In genomic region chr6:30075094-30075986, GRCh38 we compare ENCODE assay signal across 8 cellular contexts. TPM values are rescaled to one million over a fixed set of nuclear protein-coding genes. Genes with fewer than 3 reads are reported as not detected.
DNase-seq lines count a peak whose midpoint lies in the region; ATAC-seq and TF ChIP-seq lines count a peak whose summit lies in the region.

TSS of gene RNF39 (minus strand) at chr6:30075769. CDS start at chr6:30075585, 184 bp downstream.

- no peaks in the 10 kb centered on the region for H3K9me3 Mint-ChIP-seq in CD8-positive, alpha-beta T cell

- no peak within 1 kb of the TSS for H2AFZ ChIP-seq in Loucy (ENCODE audit: low read length)

- peak within 1 kb of the TSS; percentile 29 for H3K9ac ChIP-seq in Loucy (ENCODE audit: low read depth, low read length, poor library complexity, severe bottlenecking)

- H3K27me3 ChIP-seq in CD8-positive, alpha-beta T cell (ENCODE audit: insufficient read depth, low read length) = peaks cover 33% of the 10 kb centered on the region
- H3K27me3 ChIP-seq in Loucy (ENCODE audit: insufficient read depth, low read length, poor library complexity, severe bottlenecking) = no peaks in the 10 kb centered on the region

- CTCF ChIA-PET in CD8-positive, alpha-beta T cell (lab: Charles Lee) = interaction anchor here (1.4 to 2.9 kb wide), 2 partner anchors 9 to 56 kb away, joined by 5 to 12 read pairs; partner anchors contain the start of gene PPP1R11
- CTCF ChIA-PET in HEK293T (lab: Yijun Ruan, JAX) = no interaction called here

- no peak within 1 kb of the TSS for H3K27ac Mint-ChIP-seq in CD8-positive, alpha-beta T cell

- no peaks in the 10 kb centered on the region for H4K20me1 ChIP-seq in Loucy (ENCODE audit: insufficient read depth, low read length, poor library complexity, severe bottlenecking)

- peaks cover 9% of the 10 kb centered on the region for H3K36me3 Mint-ChIP-seq in CD8-positive, alpha-beta T cell

- in situ Hi-C loops in T47D (cut with HindIII; ENCODE audit: low pct_unique_long_range_greater_than_20kb, low sequenced_read_pairs) = no loop called here

- peak; percentile 50 for ATAC-seq in CD8-positive, alpha-beta T cell
- no peak for ATAC-seq in HG02798 (IDR thresholded peaks at IDR 0.05; ENCODE audit: poor library complexity, unreplicated experiment)

- H3K4me1 ChIP-seq in CD8-positive, alpha-beta T cell (ENCODE audit: insufficient read depth, low read length) = peaks cover 42% of the 10 kb centered on the region
- H3K4me1 ChIP-seq in Loucy (ENCODE audit: insufficient read depth, low read length, poor library complexity, severe bottlenecking) (peaks cover 29% of the 10 kb centered on the region), mesodermal cell (ENCODE audit: control insufficient read depth, insufficient read depth, low read length, poor library complexity, severe bottlenecking) (peaks cover 4% of the 10 kb centered on the region)

- H3K36me3 ChIP-seq in CD8-positive, alpha-beta T cell (ENCODE audit: insufficient read depth, low read length) = peaks cover under 1% of the 10 kb centered on the region
- no peaks in the 10 kb centered on the region for H3K36me3 ChIP-seq in Loucy (ENCODE audit: insufficient read depth, low read length)
- H3K36me3 ChIP-seq in mesodermal cell (ENCODE audit: control insufficient read depth, insufficient read depth, low read length) = peaks cover 3% of the 10 kb centered on the region

- peaks cover 53% of the 10 kb centered on the region for H3K27me3 Mint-ChIP-seq in CD8-positive, alpha-beta T cell (ENCODE audit: low read depth)

- POLR2A ChIA-PET in CD8-positive, alpha-beta T cell (lab: Charles Lee) = interaction anchor here (1.0 to 4.4 kb wide), 2 partner anchors 10 to 14 kb away, joined by 3 to 11 read pairs; partner anchors contain the start of gene POLR1H
- POLR2A ChIA-PET in HEK293T (lab: Yijun Ruan, JAX) = no interaction called here

- peak; percentile 25 for TF ChIP-seq CTCF in CD8-positive, alpha-beta T cell (IDR thresholded peaks at IDR 0.05)
- TF ChIP-seq CTCF in Loucy (conservative IDR thresholded peaks at IDR 0.05; ENCODE audit: low read length) = peak; percentile 69

- peak within 1 kb of the TSS; percentile 72 for H3K4me3 Mint-ChIP-seq in CD8-positive, alpha-beta T cell

- H3K4me1 Mint-ChIP-seq in CD8-positive, alpha-beta T cell (ENCODE audit: low read depth) = peaks cover 41% of the 10 kb centered on the region

- no peaks in the 10 kb centered on the region for H3K79me2 ChIP-seq in Loucy (ENCODE audit: insufficient read depth, low read length)

- WGBS in mesodermal cell (ENCODE audit: insufficient coverage in 2 of 2), 2 experiments = 0 to 3% methylated on average over 44 to 45 of the region's 71 CpGs

- H3K9me3 ChIP-seq in CD8-positive, alpha-beta T cell (ENCODE audit: low read length) = no peaks in the 10 kb centered on the region
- H3K9me3 ChIP-seq in Loucy (ENCODE audit: insufficient read depth, low read depth, low read length) (no peaks in the 10 kb centered on the region), mesodermal cell (ENCODE audit: control insufficient read depth, low read length) (no peaks in the 10 kb centered on the region)

- intact Hi-C loops in CD8-positive, alpha-beta T cell (cut with DNase I, micrococcal nuclease) = loop anchor here in 1 of 2 experiments (1.0 kb wide), 1 partner anchor 14 kb away; the partner anchor contains the start of gene POLR1H

- H3F3A ChIP-seq in Loucy (ENCODE audit: low read depth) = peaks cover 3% of the 10 kb centered on the region; the same call in 1 of the 2 replicates

- no peak within 1 kb of the TSS for H3K27ac ChIP-seq in CD8-positive, alpha-beta T cell (ENCODE audit: low read depth, low read length)
- no peak within 1 kb of the TSS for H3K27ac ChIP-seq in mesodermal cell (ENCODE audit: low read depth, low read length, severe bottlenecking)

- H3K9me2 ChIP-seq in Loucy (replicated peaks; ENCODE audit: low read depth, low read length) = no peaks in the 10 kb centered on the region

- no peak for DNase-seq in CD8-positive, alpha-beta T cell
- peak; percentile 74 to 90 for DNase-seq in T47D (ENCODE audit: low read depth in 1 of 2, low spot score in 1 of 2)
- no peak for DNase-seq in NCI-H2107 treated with DMSO at 0.1 percent for 48 hours (lab: John Stamatoyannopoulos, UW; ENCODE audit: unreplicated experiment)
- DNase-seq in HEK293T (ENCODE audit: extremely low spot score) = no peak
- no peak for DNase-seq in SIG-M5 (lab: John Stamatoyannopoulos, UW)

- peak within 1 kb of the TSS; percentile 74 for H3K4me2 ChIP-seq in Loucy (ENCODE audit: low read depth, low read length, poor library complexity, severe bottlenecking)

- H3K4me3 ChIP-seq in CD8-positive, alpha-beta T cell (ENCODE audit: low read depth, low read length) = peak within 1 kb of the TSS; percentile 34
- peak within 1 kb of the TSS; percentile 47 for H3K4me3 ChIP-seq in Loucy (ENCODE audit: low read length, poor library complexity, severe bottlenecking)
- peak within 1 kb of the TSS; percentile 27 for H3K4me3 ChIP-seq in mesodermal cell (ENCODE audit: extremely low read depth, insufficient read depth, low read length, poor library complexity, severe bottlenecking)

TF ChIP-seq in HEK293T, 16 proteins besides CTCF, POLR2A, EP300 and RAD21:
- TF ChIP-seq ELF4 (IDR thresholded peaks at IDR 0.05) (no peak), BHLHE40 (IDR thresholded peaks at IDR 0.05; ENCODE audit: borderline replicate concordance) (no peak), LEF1 (IDR thresholded peaks at IDR 0.05; ENCODE audit: borderline replicate concordance) (no peak), SUZ12 (IDR thresholded peaks at IDR 0.05) (no peak), NFRKB (IDR thresholded peaks at IDR 0.05) (no peak), TARDBP (IDR thresholded peaks at IDR 0.05) (no peak), FOXM1 (IDR thresholded peaks at IDR 0.05; ENCODE audit: borderline replicate concordance) (no peak), HDGF (IDR thresholded peaks at IDR 0.05; ENCODE audit: borderline replicate concordance) (no peak), ZNF384 (IDR thresholded peaks at IDR 0.05) (no peak), ARNT (IDR thresholded peaks at IDR 0.05) (no peak), CTBP1 (IDR thresholded peaks at IDR 0.05; ENCODE audit: borderline replicate concordance) (no peak), PKNOX1 (IDR thresholded peaks at IDR 0.05) (no peak), FOXK2 (IDR thresholded peaks at IDR 0.05) (no peak), SP1 (IDR thresholded peaks at IDR 0.05) (no peak), L3MBTL2 (conservative IDR thresholded peaks at IDR 0.05) (no peak)

RNA-seq across cellular contexts. Expression of gene RNF39, which starts in this region (rescaled TPM):
- not detected for total RNA-seq in CD8-positive, alpha-beta T cell
- polyA plus RNA-seq in mesodermal cell (2013, experiment 1 of 2) = not detected
- polyA plus RNA-seq in mesodermal cell (2013, experiment 2 of 2) = 0.15 TPM

Comparison
In these comparisons a context has a peak if more than half of its experiments do, and no peak if none do; other contexts are left out.
1. Peak in ATAC-seq and H3K4me3 ChIP-seq in CD8-positive, alpha-beta T cell; RNA of the gene not detected or under 1 TPM.
2. DNase-seq: peak in T47D (2 of 2); none in CD8-positive, alpha-beta T cell (0 of 7), NCI-H2107 treated with DMSO at 0.1 percent for 48 hours (single experiment), HEK293T (single experiment) and SIG-M5 (single experiment).
3. Peak in every context shown above with its lines, with median percentiles within 50 percentile points of each other: H3K4me3 ChIP-seq.